12 cellular contexts compared by ENCODE assay signal in genomic region chr6:4809999-4810918, GRCh38. TPM values are rescaled to one million over a fixed set of nuclear protein-coding genes. Genes with fewer than 3 reads are reported as not detected.
DNase-seq lines count a peak whose midpoint lies in the region; ATAC-seq and TF ChIP-seq lines count a peak whose summit lies in the region.
"Had no signal": no experiment of that assay in that cellular context is flagged by ENCODE, and none has a peak within 500 bp of the region (broad histone marks: within the 10 kb centered on the region; RNA-seq: fewer than 3 reads in every experiment).

No MANE protein-coding gene starts in this region.

- H3K27ac Mint-ChIP-seq in CD4-positive, alpha-beta T cell, result no peak overlapping the region
- H3K27ac Mint-ChIP-seq: activated T-cell treated with anti-CD3 and anti-CD28 coated beads, Interleukin-2, amount 50 U/mL, for 24 hours; T-helper 1 cell treated with Interleukin-12 subunit alpha and Interleukin-12 subunit beta and Interleukin-4 antibody, amounts not matched to agents 30 μg/mL and 1 μg/mL, for 36 hours had no signal

- intact Hi-C loops in CD4-positive, alpha-beta T cell (cut with DNase I, micrococcal nuclease), result no loop called here

- H3K4me3 ChIP-seq in cardiac fibroblast (replicated peaks in 1 of 2; ENCODE audit: low read depth in 2 of 2, low read length in 2 of 2), result no peak overlapping the region
- no peak overlapping the region for H3K4me3 ChIP-seq in mesodermal cell (ENCODE audit: extremely low read depth, insufficient read depth, low read length, poor library complexity, severe bottlenecking)
- H3K4me3 ChIP-seq: dorsolateral prefrontal cortex, thoracic aorta had no signal

- peaks cover 88% of the 10 kb centered on the region for H3K4me1 Mint-ChIP-seq in CD4-positive, alpha-beta T cell (ENCODE audit: low read depth)

- H3K9me3 Mint-ChIP-seq in CD4-positive, alpha-beta T cell, result peaks cover 5% of the 10 kb centered on the region

- H3K27me3 Mint-ChIP-seq in CD4-positive, alpha-beta T cell, result no peaks in the 10 kb centered on the region
- H3K27me3 Mint-ChIP-seq: activated T-cell treated with anti-CD3 and anti-CD28 coated beads, Interleukin-2, amount 50 U/mL, for 24 hours had no signal

- H3K27me3 ChIP-seq in CD4-positive, alpha-beta T cell (ENCODE audit: control insufficient read depth, insufficient read depth, low read length), result no peaks in the 10 kb centered on the region
- H3K27me3 ChIP-seq: dorsolateral prefrontal cortex had no signal

- peaks cover 12% of the 10 kb centered on the region for H3K36me3 Mint-ChIP-seq in CD4-positive, alpha-beta T cell (ENCODE audit: low read depth)

- POLR2A ChIA-PET in CD4-positive, alpha-beta T cell (lab: Charles Lee), result no interaction called here

- ATAC-seq in CD4-positive, alpha-beta T cell (ENCODE audit: poor library complexity), result no peak
- ATAC-seq in GM19463 (IDR thresholded peaks at IDR 0.05; ENCODE audit: unreplicated experiment), result no peak
- ATAC-seq in HG03095 (IDR thresholded peaks at IDR 0.05; ENCODE audit: unreplicated experiment), result no peak

- peak overlapping the region; percentile 14 for H3K4me3 Mint-ChIP-seq in CD4-positive, alpha-beta T cell
- H3K4me3 Mint-ChIP-seq: activated T-cell treated with anti-CD3 and anti-CD28 coated beads, Interleukin-2, amount 50 U/mL, for 24 hours; T-helper 1 cell treated with Interleukin-12 subunit alpha and Interleukin-12 subunit beta and Interleukin-4 antibody, amounts not matched to agents 30 μg/mL and 1 μg/mL, for 36 hours had no signal

- CTCF ChIA-PET in CD4-positive, alpha-beta T cell (lab: Charles Lee), result no interaction called here

- no peak for TF ChIP-seq CTCF in CD4-positive, alpha-beta T cell (IDR thresholded peaks at IDR 0.05)
- no peak for TF ChIP-seq CTCF in cardiac fibroblast (IDR thresholded peaks at IDR 0.05; ENCODE audit: low read depth, low read length)

- H3K9me3 ChIP-seq in CD4-positive, alpha-beta T cell (ENCODE audit: control insufficient read depth, low read length), result no peaks in the 10 kb centered on the region
- H3K9me3 ChIP-seq in mesodermal cell (ENCODE audit: control insufficient read depth, low read length), result peaks cover 15% of the 10 kb centered on the region
- H3K9me3 ChIP-seq: thoracic aorta had no signal

- H3K36me3 ChIP-seq in mesodermal cell (ENCODE audit: control insufficient read depth, insufficient read depth, low read length), result peaks cover 14% of the 10 kb centered on the region
- H3K36me3 ChIP-seq: thoracic aorta had no signal

- peaks cover 29% of the 10 kb centered on the region for H3K4me1 ChIP-seq in mesodermal cell (ENCODE audit: control insufficient read depth, insufficient read depth, low read length, poor library complexity, severe bottlenecking)

- 93 to 100% methylated on average over 2 to 3 of the region's 5 CpGs for whole genome bisulfite sequencing in mesodermal cell (ENCODE audit: insufficient coverage in 2 of 2), 2 experiments

- no peak overlapping the region for H3K27ac ChIP-seq in CD4-positive, alpha-beta T cell (ENCODE audit: low read depth, low read length)
- H3K27ac ChIP-seq in mesodermal cell (ENCODE audit: low read depth, low read length, severe bottlenecking), result peak overlapping the region; percentile 79
- H3K27ac ChIP-seq: dorsolateral prefrontal cortex, thoracic aorta had no signal

- DNase-seq in CD4-positive, alpha-beta T cell, result no peak
- DNase-seq in LHCN-M2 (ENCODE audit: low read depth) (peak; percentile 46), cardiac fibroblast (ENCODE audit: low read depth in 2 of 2) (peak; percentile 65 to 73), NCI-H2171 treated with DMSO at 0.1 percent for 48 hours (lab: John Stamatoyannopoulos, UW) (no peak)
- DNase-seq in activated CD4-positive, alpha-beta T cell treated with anti-CD3 and anti-CD28 coated beads for 1 hour, result no peak
- DNase-seq: activated T-cell treated with anti-CD3 and anti-CD28 coated beads, Interleukin-2, amount 50 U/mL, for 24 hours; dorsolateral prefrontal cortex had no signal

RNA-seq across cellular contexts. Expression of gene CDYL, which starts 34.1 kb away (rescaled TPM):
- total RNA-seq in CD4-positive, alpha-beta T cell, result 10 to 100 TPM; 23.8 to 23.9 TPM
- 9.4 and 13.0 TPM in 2 replicates for total RNA-seq in LHCN-M2 (2014; rRNA removed)
- 6.7 TPM for polyA plus RNA-seq in LHCN-M2 (2012)
- polyA plus RNA-seq in mesodermal cell (2013, experiment 1 of 2), result 40.0 TPM
- 42.9 TPM for polyA plus RNA-seq in mesodermal cell (2013, experiment 2 of 2)

Comparison
In these comparisons a context has a peak if more than half of its experiments do, and no peak if none do; other contexts are left out.
1. DNase-seq: peak in LHCN-M2 (single experiment) and cardiac fibroblast (2 of 2); none in CD4-positive, alpha-beta T cell (0 of 10), NCI-H2171 treated with DMSO at 0.1 percent for 48 hours (single experiment) and activated CD4-positive, alpha-beta T cell treated with anti-CD3 and anti-CD28 coated beads for 1 hour (single experiment).